In genomic region chr4:138919094-138919936, GRCh38 we compare ENCODE assay signal across 8 cellular contexts.
DNase-seq lines count a peak whose midpoint lies in the region; ATAC-seq, FAIRE-seq and TF ChIP-seq lines count a peak whose summit lies in the region.

No MANE protein-coding gene starts in this region.

- ATAC-seq in GM19025 (IDR thresholded peaks at IDR 0.05; ENCODE audit: low read depth, unreplicated experiment) (peak; percentile 90), HG03469 (IDR thresholded peaks at IDR 0.05; ENCODE audit: unreplicated experiment) (no peak)

- no peaks in the 10 kb centered on the region for H4K20me1 ChIP-seq in keratinocyte (ENCODE audit: control insufficient read depth, extremely low read depth, insufficient read depth, low read length)

- no peak overlapping the region for H3K4me3 ChIP-seq in Jurkat, Clone E6-1 (ENCODE audit: low read length)
- peak overlapping the region in 2 of 3 donors; percentile 1 to 31 for H3K4me3 ChIP-seq in breast epithelium
- H3K4me3 ChIP-seq in keratinocyte (ENCODE audit: control insufficient read depth in 2 of 3, extremely low read depth in 1 of 3, insufficient read depth in 2 of 3, low read depth in 1 of 3, low read length in 3 of 3): no peak overlapping the region

- H3K27ac Mint-ChIP-seq in CD14-positive monocyte: no peak overlapping the region

- H3K9me3 ChIP-seq in breast epithelium: no peaks in the 10 kb centered on the region
- no peaks in the 10 kb centered on the region for H3K9me3 ChIP-seq in keratinocyte (ENCODE audit: control insufficient read depth, low read depth, low read length)

- H3K27me3 Mint-ChIP-seq in CD14-positive monocyte (ENCODE audit: low read depth in 3 of 3): peaks cover 1 to 10% (median 5%) of the 10 kb centered on the region in 3 donors

- peak; percentile 91 for FAIRE-seq in keratinocyte (lab: Jason Lieb, UNC)

- H3K27me3 ChIP-seq in breast epithelium: no peaks in the 10 kb centered on the region
- H3K27me3 ChIP-seq in keratinocyte (ENCODE audit: control insufficient read depth, extremely low read depth, insufficient read depth, low read length): no peaks in the 10 kb centered on the region

- H3K4me1 ChIP-seq in breast epithelium: no peaks in the 10 kb centered on the region
- peaks cover 6% of the 10 kb centered on the region for H3K4me1 ChIP-seq in keratinocyte (ENCODE audit: control insufficient read depth, extremely low read depth, insufficient read depth, low read length)

- peaks cover 8% of the 10 kb centered on the region for H3K4me1 Mint-ChIP-seq in CD14-positive monocyte

- peak overlapping the region; percentile 70 for H3K4me2 ChIP-seq in keratinocyte (ENCODE audit: control insufficient read depth, extremely low read depth, insufficient read depth, low read depth, low read length)

- TF ChIP-seq CTCF in CD14-positive monocyte (IDR thresholded peaks at IDR 0.05): peak; percentile 23
- TF ChIP-seq CTCF in breast epithelium (IDR thresholded peaks at IDR 0.05): peak in 2 of 3 donors; percentile 66 to 82
- peak; percentile 82 to 86 (median 86) for TF ChIP-seq CTCF in keratinocyte (optimal IDR thresholded peaks at IDR 0.05 in 1 of 3, IDR thresholded peaks at IDR 0.05 in 1 of 3, conservative IDR thresholded peaks at IDR 0.05 in 1 of 3; ENCODE audit: extremely low read depth in 1 of 3, insufficient read depth in 2 of 3, low read length in 3 of 3)

- no peak for TF ChIP-seq POLR2A in breast epithelium (IDR thresholded peaks at IDR 0.05)

- H3K36me3 ChIP-seq in breast epithelium: no peaks in the 10 kb centered on the region
- no peaks in the 10 kb centered on the region for H3K36me3 ChIP-seq in keratinocyte (ENCODE audit: control insufficient read depth in 2 of 2, extremely low read depth in 1 of 2, insufficient read depth in 2 of 2, low read length in 2 of 2)

- intact Hi-C loops in CD14-positive monocyte (cut with micrococcal nuclease): no loop called here
- intact Hi-C loops in breast epithelium (cut with DNase I; ENCODE audit: low total_unique reads): no loop called here

- peak overlapping the region; percentile 53 for H2AFZ ChIP-seq in keratinocyte (ENCODE audit: control insufficient read depth, low read length)

- H3K27ac ChIP-seq in breast epithelium: no peak overlapping the region
- H3K27ac ChIP-seq in keratinocyte (ENCODE audit: control insufficient read depth, insufficient read depth, low read length): no peak overlapping the region

- H3K9ac ChIP-seq in keratinocyte (ENCODE audit: control insufficient read depth, extremely low read depth, insufficient read depth, low read length): no peak overlapping the region

- no peaks in the 10 kb centered on the region for H3K9me1 ChIP-seq in keratinocyte (ENCODE audit: control insufficient read depth, extremely low read depth, insufficient read depth, low read length)

- H3K9me3 Mint-ChIP-seq in CD14-positive monocyte: no peaks in the 10 kb centered on the region

- no peaks in the 10 kb centered on the region for H3K36me3 Mint-ChIP-seq in CD14-positive monocyte

- dilution Hi-C loops in keratinocyte (cut with MboI; ENCODE audit: extremely low pct_ligation_motif_present, low sequenced_read_pairs): no loop called here

- DNase-seq in CD14-positive monocyte (ENCODE audit: low spot score): no peak
- peak; percentile 20 for DNase-seq in Jurkat, Clone E6-1 (ENCODE audit: low read depth, low spot score)
- peak; percentile 69 for DNase-seq in RPMI7951 (ENCODE audit: low read depth)
- peak; percentile 63 to 82 for DNase-seq in breast epithelium (ENCODE audit: low spot score in 2 of 2)
- no peak for DNase-seq in keratinocyte (ENCODE audit: low read depth, low spot score)
- DNase-seq in stimulated activated CD4-positive, alpha-beta T cell treated with anti-CD3 and anti-CD28 coated beads, Interleukin-1b, Interleukin-23, amount 100 ng/mL, for 48 hours: peak; percentile 50

- no peaks in the 10 kb centered on the region for H3K79me2 ChIP-seq in keratinocyte (ENCODE audit: control insufficient read depth, insufficient read depth, low read length)

- peak overlapping the region in 1 of 2 donors; percentile 18 for H3K4me3 Mint-ChIP-seq in CD14-positive monocyte

Comparison
In these comparisons a context has a peak if more than half of its experiments do, and no peak if none do; other contexts are left out.
1. DNase-seq: peak in Jurkat, Clone E6-1 (single experiment), RPMI7951 (single experiment), breast epithelium (2 of 2) and stimulated activated CD4-positive, alpha-beta T cell treated with anti-CD3 and anti-CD28 coated beads, Interleukin-1b, Interleukin-23, amount 100 ng/mL, for 48 hours (single experiment); none in CD14-positive monocyte (single experiment) and keratinocyte (single experiment).
2. CTCF ChIP-seq: peak in every context shown above with its lines; median percentile 86 in keratinocyte; 74 in breast epithelium; 23 in CD14-positive monocyte.
3. H3K4me3 ChIP-seq: peak in breast epithelium (2 of 3); none in Jurkat, Clone E6-1 (single experiment) and keratinocyte (0 of 3).